1 cellular context compared by ENCODE assay signal in the genomic region with DNA sequence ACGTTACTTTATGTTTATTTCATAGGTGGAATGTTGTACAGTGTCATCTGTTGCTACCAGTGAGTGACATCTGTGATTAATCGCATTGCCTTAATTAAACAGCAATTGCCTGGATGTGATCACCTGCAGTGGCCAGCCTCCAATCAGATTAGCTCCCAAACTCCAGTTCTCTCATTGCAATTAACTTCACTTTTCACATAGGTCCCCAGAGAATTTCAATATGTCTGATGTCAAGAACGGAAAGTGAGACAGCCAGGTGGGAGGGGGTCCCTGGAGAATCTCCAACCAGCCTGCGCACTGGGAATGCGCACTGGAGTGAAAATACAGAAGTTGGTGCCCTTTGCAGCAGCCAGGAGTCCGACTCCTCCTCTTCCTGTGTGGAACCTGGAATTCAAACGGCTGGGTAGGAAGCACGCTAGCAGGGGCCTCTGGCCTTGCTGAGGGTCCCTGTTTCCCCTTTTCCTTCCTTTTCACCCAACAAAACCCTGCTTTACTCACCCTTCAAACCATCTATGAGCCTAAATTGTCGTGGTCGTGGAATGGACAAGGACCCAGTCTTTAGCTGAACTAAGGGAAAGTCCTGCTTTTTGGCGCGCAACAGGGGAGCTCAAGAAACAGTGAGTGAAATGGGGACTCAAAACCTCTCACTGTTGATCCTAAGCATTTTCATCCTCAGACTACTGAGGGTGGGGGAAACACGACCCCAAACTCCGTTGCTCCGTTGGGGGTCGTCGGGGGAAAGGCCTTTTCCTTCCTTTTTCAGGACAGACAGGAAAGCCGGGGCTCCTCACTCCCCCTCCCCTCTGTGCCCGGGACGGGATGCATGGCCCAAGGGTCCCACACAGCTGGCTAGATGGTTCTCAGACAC.
TF ChIP-seq lines count a peak whose summit lies in the region.

No MANE protein-coding gene starts in this region.

TF ChIP-seq in HEK293, 187 proteins besides CTCF, POLR2A, EP300 and RAD21 (continued from another document and continues in another):
- TF ChIP-seq ZNF549 (tag by site-specific recombination; IDR thresholded peaks at IDR 0.05): no peak
- no peak for TF ChIP-seq ZNF664 (tag by site-specific recombination; IDR thresholded peaks at IDR 0.05)
- no peak for TF ChIP-seq ZNF707 (tag by site-specific recombination; IDR thresholded peaks at IDR 0.05)
- TF ChIP-seq ZNF335 (tag by site-specific recombination; conservative IDR thresholded peaks at IDR 0.05): peak; percentile 86
- TF ChIP-seq, protein P1, sequence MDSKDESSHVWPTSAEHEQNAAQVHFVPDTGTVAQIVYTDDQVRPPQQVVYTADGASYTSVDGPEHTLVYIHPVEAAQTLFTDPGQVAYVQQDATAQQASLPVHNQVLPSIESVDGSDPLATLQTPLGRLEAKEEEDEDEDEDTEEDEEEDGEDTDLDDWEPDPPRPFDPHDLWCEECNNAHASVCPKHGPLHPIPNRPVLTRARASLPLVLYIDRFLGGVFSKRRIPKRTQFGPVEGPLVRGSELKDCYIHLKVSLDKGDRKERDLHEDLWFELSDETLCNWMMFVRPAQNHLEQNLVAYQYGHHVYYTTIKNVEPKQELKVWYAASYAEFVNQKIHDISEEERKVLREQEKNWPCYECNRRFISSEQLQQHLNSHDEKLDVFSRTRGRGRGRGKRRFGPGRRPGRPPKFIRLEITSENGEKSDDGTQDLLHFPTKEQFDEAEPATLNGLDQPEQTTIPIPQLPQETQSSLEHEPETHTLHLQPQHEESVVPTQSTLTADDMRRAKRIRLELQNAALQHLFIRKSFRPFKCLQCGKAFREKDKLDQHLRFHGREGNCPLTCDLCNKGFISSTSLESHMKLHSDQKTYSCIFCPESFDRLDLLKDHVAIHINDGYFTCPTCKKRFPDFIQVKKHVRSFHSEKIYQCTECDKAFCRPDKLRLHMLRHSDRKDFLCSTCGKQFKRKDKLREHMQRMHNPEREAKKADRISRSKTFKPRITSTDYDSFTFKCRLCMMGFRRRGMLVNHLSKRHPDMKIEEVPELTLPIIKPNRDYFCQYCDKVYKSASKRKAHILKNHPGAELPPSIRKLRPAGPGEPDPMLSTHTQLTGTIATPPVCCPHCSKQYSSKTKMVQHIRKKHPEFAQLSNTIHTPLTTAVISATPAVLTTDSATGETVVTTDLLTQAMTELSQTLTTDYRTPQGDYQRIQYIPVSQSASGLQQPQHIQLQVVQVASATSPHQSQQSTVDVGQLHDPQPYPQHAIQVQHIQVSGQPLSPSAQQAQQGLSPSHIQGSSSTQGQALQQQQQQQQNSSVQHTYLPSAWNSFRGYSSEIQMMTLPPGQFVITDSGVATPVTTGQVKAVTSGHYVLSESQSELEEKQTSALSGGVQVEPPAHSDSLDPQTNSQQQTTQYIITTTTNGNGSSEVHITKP (tag by site-specific recombination; IDR thresholded peaks at IDR 0.05): peak; percentile 77
- TF ChIP-seq ZFP37 (tag by site-specific recombination; IDR thresholded peaks at IDR 0.05): peak; percentile 45; the same call in 1 of the 2 replicates
- no peak; the same call in none of the 2 replicates for TF ChIP-seq OSR2 (tag by site-specific recombination; IDR thresholded peaks at IDR 0.05)
- no peak for TF ChIP-seq ZNF114 (tag by site-specific recombination; IDR thresholded peaks at IDR 0.05)
- no peak for TF ChIP-seq ZBTB20 (tag by site-specific recombination; IDR thresholded peaks at IDR 0.05)
- TF ChIP-seq, protein P2, sequence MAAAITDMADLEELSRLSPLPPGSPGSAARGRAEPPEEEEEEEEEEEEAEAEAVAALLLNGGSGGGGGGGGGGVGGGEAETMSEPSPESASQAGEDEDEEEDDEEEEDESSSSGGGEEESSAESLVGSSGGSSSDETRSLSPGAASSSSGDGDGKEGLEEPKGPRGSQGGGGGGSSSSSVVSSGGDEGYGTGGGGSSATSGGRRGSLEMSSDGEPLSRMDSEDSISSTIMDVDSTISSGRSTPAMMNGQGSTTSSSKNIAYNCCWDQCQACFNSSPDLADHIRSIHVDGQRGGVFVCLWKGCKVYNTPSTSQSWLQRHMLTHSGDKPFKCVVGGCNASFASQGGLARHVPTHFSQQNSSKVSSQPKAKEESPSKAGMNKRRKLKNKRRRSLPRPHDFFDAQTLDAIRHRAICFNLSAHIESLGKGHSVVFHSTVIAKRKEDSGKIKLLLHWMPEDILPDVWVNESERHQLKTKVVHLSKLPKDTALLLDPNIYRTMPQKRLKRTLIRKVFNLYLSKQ (tag by site-specific recombination; IDR thresholded peaks at IDR 0.05; ENCODE audit: borderline replicate concordance): no peak
- TF ChIP-seq, protein P3, sequence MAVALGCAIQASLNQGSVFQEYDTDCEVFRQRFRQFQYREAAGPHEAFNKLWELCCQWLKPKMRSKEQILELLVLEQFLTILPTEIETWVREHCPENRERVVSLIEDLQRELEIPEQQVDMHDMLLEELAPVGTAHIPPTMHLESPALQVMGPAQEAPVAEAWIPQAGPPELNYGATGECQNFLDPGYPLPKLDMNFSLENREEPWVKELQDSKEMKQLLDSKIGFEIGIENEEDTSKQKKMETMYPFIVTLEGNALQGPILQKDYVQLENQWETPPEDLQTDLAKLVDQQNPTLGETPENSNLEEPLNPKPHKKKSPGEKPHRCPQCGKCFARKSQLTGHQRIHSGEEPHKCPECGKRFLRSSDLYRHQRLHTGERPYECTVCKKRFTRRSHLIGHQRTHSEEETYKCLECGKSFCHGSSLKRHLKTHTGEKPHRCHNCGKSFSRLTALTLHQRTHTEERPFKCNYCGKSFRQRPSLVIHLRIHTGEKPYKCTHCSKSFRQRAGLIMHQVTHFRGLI (tag by site-specific recombination; IDR thresholded peaks at IDR 0.05): 0 out of 2 replicates have a peak, but pooled peaks have one; percentile 8
- peak; percentile 95 for TF ChIP-seq ZXDB (tag by site-specific recombination; IDR thresholded peaks at IDR 0.05)
- TF ChIP-seq YY1 (tag by site-specific recombination; IDR thresholded peaks at IDR 0.05): 0 out of 2 replicates have a peak, but pooled peaks have one; percentile 24
- no peak for TF ChIP-seq ZNF785 (tag by site-specific recombination; IDR thresholded peaks at IDR 0.05)
- TF ChIP-seq ZNF394 (tag by site-specific recombination; IDR thresholded peaks at IDR 0.05; ENCODE audit: borderline replicate concordance): no peak
- TF ChIP-seq, protein P4, sequence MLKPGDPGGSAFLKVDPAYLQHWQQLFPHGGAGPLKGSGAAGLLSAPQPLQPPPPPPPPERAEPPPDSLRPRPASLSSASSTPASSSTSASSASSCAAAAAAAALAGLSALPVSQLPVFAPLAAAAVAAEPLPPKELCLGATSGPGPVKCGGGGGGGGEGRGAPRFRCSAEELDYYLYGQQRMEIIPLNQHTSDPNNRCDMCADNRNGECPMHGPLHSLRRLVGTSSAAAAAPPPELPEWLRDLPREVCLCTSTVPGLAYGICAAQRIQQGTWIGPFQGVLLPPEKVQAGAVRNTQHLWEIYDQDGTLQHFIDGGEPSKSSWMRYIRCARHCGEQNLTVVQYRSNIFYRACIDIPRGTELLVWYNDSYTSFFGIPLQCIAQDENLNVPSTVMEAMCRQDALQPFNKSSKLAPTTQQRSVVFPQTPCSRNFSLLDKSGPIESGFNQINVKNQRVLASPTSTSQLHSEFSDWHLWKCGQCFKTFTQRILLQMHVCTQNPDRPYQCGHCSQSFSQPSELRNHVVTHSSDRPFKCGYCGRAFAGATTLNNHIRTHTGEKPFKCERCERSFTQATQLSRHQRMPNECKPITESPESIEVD (tag by site-specific recombination; IDR thresholded peaks at IDR 0.05): peak; percentile 83
- TF ChIP-seq, protein P5, sequence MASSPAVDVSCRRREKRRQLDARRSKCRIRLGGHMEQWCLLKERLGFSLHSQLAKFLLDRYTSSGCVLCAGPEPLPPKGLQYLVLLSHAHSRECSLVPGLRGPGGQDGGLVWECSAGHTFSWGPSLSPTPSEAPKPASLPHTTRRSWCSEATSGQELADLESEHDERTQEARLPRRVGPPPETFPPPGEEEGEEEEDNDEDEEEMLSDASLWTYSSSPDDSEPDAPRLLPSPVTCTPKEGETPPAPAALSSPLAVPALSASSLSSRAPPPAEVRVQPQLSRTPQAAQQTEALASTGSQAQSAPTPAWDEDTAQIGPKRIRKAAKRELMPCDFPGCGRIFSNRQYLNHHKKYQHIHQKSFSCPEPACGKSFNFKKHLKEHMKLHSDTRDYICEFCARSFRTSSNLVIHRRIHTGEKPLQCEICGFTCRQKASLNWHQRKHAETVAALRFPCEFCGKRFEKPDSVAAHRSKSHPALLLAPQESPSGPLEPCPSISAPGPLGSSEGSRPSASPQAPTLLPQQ (tag by site-specific recombination; IDR thresholded peaks at IDR 0.05): peak; percentile 85
- no peak for TF ChIP-seq ZNF169 (tag by site-specific recombination; IDR thresholded peaks at IDR 0.05)
- no peak for TF ChIP-seq ZNF112 (tag by site-specific recombination; IDR thresholded peaks at IDR 0.05)
- TF ChIP-seq, protein P6, sequence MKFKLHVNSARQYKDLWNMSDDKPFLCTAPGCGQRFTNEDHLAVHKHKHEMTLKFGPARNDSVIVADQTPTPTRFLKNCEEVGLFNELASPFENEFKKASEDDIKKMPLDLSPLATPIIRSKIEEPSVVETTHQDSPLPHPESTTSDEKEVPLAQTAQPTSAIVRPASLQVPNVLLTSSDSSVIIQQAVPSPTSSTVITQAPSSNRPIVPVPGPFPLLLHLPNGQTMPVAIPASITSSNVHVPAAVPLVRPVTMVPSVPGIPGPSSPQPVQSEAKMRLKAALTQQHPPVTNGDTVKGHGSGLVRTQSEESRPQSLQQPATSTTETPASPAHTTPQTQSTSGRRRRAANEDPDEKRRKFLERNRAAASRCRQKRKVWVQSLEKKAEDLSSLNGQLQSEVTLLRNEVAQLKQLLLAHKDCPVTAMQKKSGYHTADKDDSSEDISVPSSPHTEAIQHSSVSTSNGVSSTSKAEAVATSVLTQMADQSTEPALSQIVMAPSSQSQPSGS (tag by site-specific recombination; IDR thresholded peaks at IDR 0.05; ENCODE audit: low read depth): no peak
- TF ChIP-seq PRDM1 (tag by site-specific recombination; IDR thresholded peaks at IDR 0.05): peak; percentile 79; the same call in 1 of the 2 replicates
- TF ChIP-seq ZBTB1 (tag by site-specific recombination; IDR thresholded peaks at IDR 0.05): no peak
- TF ChIP-seq, protein P7, sequence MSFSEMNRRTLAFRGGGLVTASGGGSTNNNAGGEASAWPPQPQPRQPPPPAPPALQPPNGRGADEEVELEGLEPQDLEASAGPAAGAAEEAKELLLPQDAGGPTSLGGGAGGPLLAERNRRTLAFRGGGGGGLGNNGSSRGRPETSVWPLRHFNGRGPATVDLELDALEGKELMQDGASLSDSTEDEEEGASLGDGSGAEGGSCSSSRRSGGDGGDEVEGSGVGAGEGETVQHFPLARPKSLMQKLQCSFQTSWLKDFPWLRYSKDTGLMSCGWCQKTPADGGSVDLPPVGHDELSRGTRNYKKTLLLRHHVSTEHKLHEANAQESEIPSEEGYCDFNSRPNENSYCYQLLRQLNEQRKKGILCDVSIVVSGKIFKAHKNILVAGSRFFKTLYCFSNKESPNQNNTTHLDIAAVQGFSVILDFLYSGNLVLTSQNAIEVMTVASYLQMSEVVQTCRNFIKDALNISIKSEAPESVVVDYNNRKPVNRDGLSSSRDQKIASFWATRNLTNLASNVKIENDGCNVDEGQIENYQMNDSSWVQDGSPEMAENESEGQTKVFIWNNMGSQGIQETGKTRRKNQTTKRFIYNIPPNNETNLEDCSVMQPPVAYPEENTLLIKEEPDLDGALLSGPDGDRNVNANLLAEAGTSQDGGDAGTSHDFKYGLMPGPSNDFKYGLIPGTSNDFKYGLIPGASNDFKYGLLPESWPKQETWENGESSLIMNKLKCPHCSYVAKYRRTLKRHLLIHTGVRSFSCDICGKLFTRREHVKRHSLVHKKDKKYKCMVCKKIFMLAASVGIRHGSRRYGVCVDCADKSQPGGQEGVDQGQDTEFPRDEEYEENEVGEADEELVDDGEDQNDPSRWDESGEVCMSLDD (tag by site-specific recombination; IDR thresholded peaks at IDR 0.05): no peak
- TF ChIP-seq TCF7L2 (IDR thresholded peaks at IDR 0.05; ENCODE audit: borderline replicate concordance, low read depth, low read length): no peak
- TF ChIP-seq ZNF223 (tag by site-specific recombination; IDR thresholded peaks at IDR 0.05): no peak
- TF ChIP-seq, protein P8, sequence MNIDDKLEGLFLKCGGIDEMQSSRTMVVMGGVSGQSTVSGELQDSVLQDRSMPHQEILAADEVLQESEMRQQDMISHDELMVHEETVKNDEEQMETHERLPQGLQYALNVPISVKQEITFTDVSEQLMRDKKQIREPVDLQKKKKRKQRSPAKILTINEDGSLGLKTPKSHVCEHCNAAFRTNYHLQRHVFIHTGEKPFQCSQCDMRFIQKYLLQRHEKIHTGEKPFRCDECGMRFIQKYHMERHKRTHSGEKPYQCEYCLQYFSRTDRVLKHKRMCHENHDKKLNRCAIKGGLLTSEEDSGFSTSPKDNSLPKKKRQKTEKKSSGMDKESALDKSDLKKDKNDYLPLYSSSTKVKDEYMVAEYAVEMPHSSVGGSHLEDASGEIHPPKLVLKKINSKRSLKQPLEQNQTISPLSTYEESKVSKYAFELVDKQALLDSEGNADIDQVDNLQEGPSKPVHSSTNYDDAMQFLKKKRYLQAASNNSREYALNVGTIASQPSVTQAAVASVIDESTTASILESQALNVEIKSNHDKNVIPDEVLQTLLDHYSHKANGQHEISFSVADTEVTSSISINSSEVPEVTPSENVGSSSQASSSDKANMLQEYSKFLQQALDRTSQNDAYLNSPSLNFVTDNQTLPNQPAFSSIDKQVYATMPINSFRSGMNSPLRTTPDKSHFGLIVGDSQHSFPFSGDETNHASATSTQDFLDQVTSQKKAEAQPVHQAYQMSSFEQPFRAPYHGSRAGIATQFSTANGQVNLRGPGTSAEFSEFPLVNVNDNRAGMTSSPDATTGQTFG (tag by site-specific recombination; IDR thresholded peaks at IDR 0.05; ENCODE audit: borderline replicate concordance): no peak
- TF ChIP-seq ZNF624 (tag by site-specific recombination; IDR thresholded peaks at IDR 0.05): no peak
- TF ChIP-seq, protein P9, sequence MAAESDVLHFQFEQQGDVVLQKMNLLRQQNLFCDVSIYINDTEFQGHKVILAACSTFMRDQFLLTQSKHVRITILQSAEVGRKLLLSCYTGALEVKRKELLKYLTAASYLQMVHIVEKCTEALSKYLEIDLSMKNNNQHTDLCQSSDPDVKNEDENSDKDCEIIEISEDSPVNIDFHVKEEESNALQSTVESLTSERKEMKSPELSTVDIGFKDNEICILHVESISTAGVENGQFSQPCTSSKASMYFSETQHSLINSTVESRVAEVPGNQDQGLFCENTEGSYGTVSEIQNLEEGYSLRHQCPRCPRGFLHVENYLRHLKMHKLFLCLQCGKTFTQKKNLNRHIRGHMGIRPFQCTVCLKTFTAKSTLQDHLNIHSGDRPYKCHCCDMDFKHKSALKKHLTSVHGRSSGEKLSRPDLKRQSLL (tag by site-specific recombination; IDR thresholded peaks at IDR 0.05): no peak
- TF ChIP-seq ZNF157 (tag by site-specific recombination; IDR thresholded peaks at IDR 0.05): no peak
- TF ChIP-seq, protein P10, sequence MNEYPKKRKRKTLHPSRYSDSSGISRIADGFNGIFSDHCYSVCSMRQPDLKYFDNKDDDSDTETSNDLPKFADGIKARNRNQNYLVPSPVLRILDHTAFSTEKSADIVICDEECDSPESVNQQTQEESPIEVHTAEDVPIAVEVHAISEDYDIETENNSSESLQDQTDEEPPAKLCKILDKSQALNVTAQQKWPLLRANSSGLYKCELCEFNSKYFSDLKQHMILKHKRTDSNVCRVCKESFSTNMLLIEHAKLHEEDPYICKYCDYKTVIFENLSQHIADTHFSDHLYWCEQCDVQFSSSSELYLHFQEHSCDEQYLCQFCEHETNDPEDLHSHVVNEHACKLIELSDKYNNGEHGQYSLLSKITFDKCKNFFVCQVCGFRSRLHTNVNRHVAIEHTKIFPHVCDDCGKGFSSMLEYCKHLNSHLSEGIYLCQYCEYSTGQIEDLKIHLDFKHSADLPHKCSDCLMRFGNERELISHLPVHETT (tag by site-specific recombination; IDR thresholded peaks at IDR 0.05): no peak
